8 cellular contexts compared by ENCODE assay signal in the genomic region with DNA sequence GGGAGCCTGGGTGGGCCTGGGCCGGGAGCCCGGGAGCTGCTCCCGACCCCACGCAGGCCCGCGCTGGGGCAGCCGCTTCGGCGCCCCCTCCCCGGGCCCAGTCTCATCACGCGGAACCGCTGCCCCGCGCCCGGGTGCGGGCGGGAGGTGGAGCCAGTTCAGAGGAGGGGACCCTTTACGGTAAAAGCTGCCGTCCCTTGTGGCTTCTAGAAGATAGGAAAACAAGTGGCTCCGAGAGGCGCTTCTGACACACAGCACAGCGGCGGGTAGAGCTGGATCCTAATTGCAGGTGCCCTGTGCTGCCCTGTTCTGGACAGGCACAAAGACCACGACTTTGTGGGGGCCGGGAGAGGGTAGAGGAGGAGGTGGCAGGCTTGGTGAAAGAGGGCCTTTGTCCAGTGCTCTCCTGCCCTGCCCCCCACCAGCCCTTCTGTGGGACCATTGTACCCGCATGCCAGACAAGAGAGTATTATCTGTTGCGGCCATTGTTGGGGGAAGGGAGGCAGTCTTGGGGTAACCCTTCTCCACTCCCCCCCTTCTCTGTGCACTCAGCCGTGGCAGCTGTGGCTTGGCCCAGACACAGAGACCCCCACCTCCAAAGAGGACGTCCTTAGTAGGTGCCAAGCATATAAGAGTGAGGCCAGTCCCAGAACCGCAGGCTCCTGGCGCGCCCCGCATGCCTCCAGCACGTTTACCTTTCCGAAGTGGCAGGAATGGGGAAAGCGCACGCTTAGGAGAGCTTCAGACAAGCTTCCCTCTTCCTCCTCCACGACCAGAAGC. TPM values are rescaled to one million over a fixed set of nuclear protein-coding genes. Genes with fewer than 3 reads are reported as not detected.
A peak's percentile ranks its signal among the peaks of the same experiment; 100 is the strongest.
DNase-seq lines count a peak whose midpoint lies in the region; ATAC-seq and TF ChIP-seq lines count a peak whose summit lies in the region.

No MANE protein-coding gene starts in this region.

- no peaks in the 10 kb centered on the region for H3K9me3 Mint-ChIP-seq in activated naive CD4-positive, alpha-beta T cell treated with anti-CD3 and anti-CD28 coated beads, Interleukin-2, amount 50 U/mL, for 24 hours

- intact Hi-C loops in OCI-LY7 (cut with micrococcal nuclease; ENCODE audit: unreplicated experiment) = loop anchor here (2.0 kb wide), 1 partner anchor 49 kb away; the partner anchor contains the start of gene DNAJC7

- H3K27me3 Mint-ChIP-seq in activated naive CD4-positive, alpha-beta T cell treated with anti-CD3 and anti-CD28 coated beads, Interleukin-2, amount 50 U/mL, for 24 hours = no peaks in the 10 kb centered on the region

- H2AFZ ChIP-seq in OCI-LY7 (ENCODE audit: low read length) = peak overlapping the region; percentile 86

- H3K36me3 ChIP-seq in BJ (ENCODE audit: control insufficient read depth, insufficient read depth, low read length) = peaks cover 16% of the 10 kb centered on the region
- H3K36me3 ChIP-seq in OCI-LY7 (ENCODE audit: insufficient read depth, low read length) = peaks cover 32% of the 10 kb centered on the region
- peaks cover 10% of the 10 kb centered on the region for H3K36me3 ChIP-seq in right atrium auricular region
- H3K36me3 ChIP-seq in rectal smooth muscle tissue (ENCODE audit: control insufficient read depth, insufficient read depth, low read length) = peaks cover 9% of the 10 kb centered on the region

- H3K27ac Mint-ChIP-seq in activated naive CD4-positive, alpha-beta T cell treated with anti-CD3 and anti-CD28 coated beads, Interleukin-2, amount 50 U/mL, for 24 hours = peak overlapping the region; percentile 84

- H3K9me2 ChIP-seq in OCI-LY7 (ENCODE audit: insufficient read depth, low read length) = no peaks in the 10 kb centered on the region

- peak overlapping the region; percentile 98 for H3K4me2 ChIP-seq in OCI-LY7 (ENCODE audit: low read length)

- no TSS peak for BruUV-seq in OCI-LY7 (replicated peaks; lab: Mats Ljungman, UMichigan)

- H3K4me3 ChIP-seq in BJ (ENCODE audit: low read depth, low read length) = peak overlapping the region; percentile 92
- H3K4me3 ChIP-seq in OCI-LY7 (ENCODE audit: low read depth, low read length, poor library complexity, severe bottlenecking) = peak overlapping the region; percentile 92
- peak overlapping the region; percentile 71 to 99 for H3K4me3 ChIP-seq in right atrium auricular region
- H3K4me3 ChIP-seq in rectal smooth muscle tissue (ENCODE audit: low read length) = peak overlapping the region; percentile 89

- peak overlapping the region; percentile 62 for H3K27ac ChIP-seq in OCI-LY7 (ENCODE audit: low read depth, low read length, poor library complexity, severe bottlenecking)
- H3K27ac ChIP-seq in right atrium auricular region = peak overlapping the region; percentile 83 to 91
- H3K27ac ChIP-seq in rectal smooth muscle tissue (ENCODE audit: low read depth, low read length) = peak overlapping the region; percentile 79

- no peaks in the 10 kb centered on the region for H4K20me1 ChIP-seq in OCI-LY7 (ENCODE audit: insufficient read depth, low read length)

- H3K79me2 ChIP-seq in OCI-LY7 (ENCODE audit: insufficient read depth, low read depth, low read length) = peaks cover 7% of the 10 kb centered on the region; the same call in 1 of the 2 replicates

- peak overlapping the region; percentile 57 for H3K9ac ChIP-seq in rectal smooth muscle tissue (ENCODE audit: low read length)

- ATAC-seq in GM19455 (IDR thresholded peaks at IDR 0.05; ENCODE audit: unreplicated experiment) (peak; percentile 29), HG03439 (IDR thresholded peaks at IDR 0.05; ENCODE audit: unreplicated experiment) (no peak)

- DNase-seq in BJ (ENCODE audit: low read depth) = no peak
- peak; percentile 49 for DNase-seq in OCI-LY7 (ENCODE audit: low spot score)
- DNase-seq in right atrium auricular region (ENCODE audit: low spot score) = no peak
- DNase-seq in MV-4-11 (lab: John Stamatoyannopoulos, UW) = no peak

- H3K36me3 Mint-ChIP-seq in activated naive CD4-positive, alpha-beta T cell treated with anti-CD3 and anti-CD28 coated beads, Interleukin-2, amount 50 U/mL, for 24 hours = no peaks in the 10 kb centered on the region

- H3K4me1 Mint-ChIP-seq in activated naive CD4-positive, alpha-beta T cell treated with anti-CD3 and anti-CD28 coated beads, Interleukin-2, amount 50 U/mL, for 24 hours = peaks cover 44% of the 10 kb centered on the region

- peak overlapping the region; percentile 87 for H3K4me3 Mint-ChIP-seq in activated naive CD4-positive, alpha-beta T cell treated with anti-CD3 and anti-CD28 coated beads, Interleukin-2, amount 50 U/mL, for 24 hours

- H3K27me3 ChIP-seq in BJ (ENCODE audit: control insufficient read depth, insufficient read depth, low read length) (no peaks in the 10 kb centered on the region), right atrium auricular region (no peaks in the 10 kb centered on the region), rectal smooth muscle tissue (ENCODE audit: control insufficient read depth, insufficient read depth, low read length) (no peaks in the 10 kb centered on the region)

- H3K9me3 ChIP-seq in OCI-LY7 (ENCODE audit: low read length) (no peaks in the 10 kb centered on the region), right atrium auricular region (no peaks in the 10 kb centered on the region)

- TF ChIP-seq CTCF in BJ (IDR thresholded peaks at IDR 0.05; ENCODE audit: insufficient read depth, low read depth, low read length) = no peak
- TF ChIP-seq CTCF in OCI-LY7 (conservative IDR thresholded peaks at IDR 0.05; ENCODE audit: low read length) = no peak
- no peak for TF ChIP-seq CTCF in right atrium auricular region (IDR thresholded peaks at IDR 0.05)

- CTCF ChIA-PET in BJ (lab: Yijun Ruan, JAX) (interaction anchor here (0.8 to 7.1 kb wide), 5 partner anchors 9 to 59 kb away, joined by 3 to 59 read pairs (median 3); partner anchors contain the start of genes DNAJC7 and NKIRAS2), OCI-LY7 (lab: Charles Lee; ENCODE audit: unreplicated experiment) (no interaction called here)

- POLR2A ChIA-PET in BJ (lab: Charles Lee) = no interaction called here
- POLR2A ChIA-PET in OCI-LY7 (lab: Charles Lee) = interaction anchor here (0.6 to 1.0 kb wide), 2 partner anchors 8 to 146 kb away, joined by 3 read pairs; no protein-coding TSS in a partner anchor

- peaks cover 26% of the 10 kb centered on the region for H3K4me1 ChIP-seq in OCI-LY7 (ENCODE audit: insufficient read depth, low read length, poor library complexity, severe bottlenecking)
- H3K4me1 ChIP-seq in right atrium auricular region = peaks cover 0 to 30% of the 10 kb centered on the region in 2 donors
- peaks cover 14% of the 10 kb centered on the region for H3K4me1 ChIP-seq in rectal smooth muscle tissue (ENCODE audit: control insufficient read depth, insufficient read depth, low read length)

RNA-seq across cellular contexts. Expression of gene CNP, which starts 0.7 kb away (rescaled TPM):
- polyA plus RNA-seq in BJ (2011; rRNA removed) = 53.5 and 66.2 TPM in 2 replicates
- polyA minus RNA-seq in BJ (2011; rRNA and poly(A)+ RNA removed) = 151 and 180 TPM in 2 replicates
- 33.8 and 34.1 TPM in 2 replicates for total RNA-seq in OCI-LY7 (2014; rRNA removed; shearing (Covaris generic))
- 43.9 and 50.6 TPM in 2 replicates for total RNA-seq in OCI-LY7 (2022)
- 10 to 100 TPM; 23.1 to 29.5 TPM for total RNA-seq in right atrium auricular region

RNA-seq across cellular contexts. Expression of gene ODAD4, which starts 36.9 kb away (rescaled TPM):
- polyA plus RNA-seq in BJ (2011; rRNA removed) = 0.61 and 0.92 TPM in 2 replicates
- polyA minus RNA-seq in BJ (2011; rRNA and poly(A)+ RNA removed) = 0.31 and 0.81 TPM in 2 replicates
- 1.1 and 3.2 TPM in 2 replicates for total RNA-seq in OCI-LY7 (2014; rRNA removed; shearing (Covaris generic))
- total RNA-seq in OCI-LY7 (2022) (1.3 TPM in 2 replicates), right atrium auricular region (under 1 TPM; 0.43 to 0.56 TPM)

RNA-seq across cellular contexts. Expression of gene ACLY, which starts 48.6 kb away (rescaled TPM):
- polyA plus RNA-seq in BJ (2011; rRNA removed) = 118 and 170 TPM in 2 replicates
- polyA minus RNA-seq in BJ (2011; rRNA and poly(A)+ RNA removed) = 159 and 212 TPM in 2 replicates
- total RNA-seq in OCI-LY7 (2014; rRNA removed; shearing (Covaris generic)) = 102 and 105 TPM in 2 replicates
- total RNA-seq in OCI-LY7 (2022) (203 and 222 TPM in 2 replicates), right atrium auricular region (10 to 100 TPM; 31.7 to 42.2 TPM)

RNA-seq across cellular contexts. Expression of gene DNAJC7, which starts 49.9 kb away (rescaled TPM):
- polyA plus RNA-seq in BJ (2011; rRNA removed) = 41.1 and 46.9 TPM in 2 replicates
- polyA minus RNA-seq in BJ (2011; rRNA and poly(A)+ RNA removed) = 33.7 and 36.2 TPM in 2 replicates
- total RNA-seq in OCI-LY7 (2014; rRNA removed; shearing (Covaris generic)) = 76.4 and 87.1 TPM in 2 replicates
- 118 and 124 TPM in 2 replicates for total RNA-seq in OCI-LY7 (2022)
- 10 to 100 TPM; 42.7 to 47.1 TPM for total RNA-seq in right atrium auricular region

RNA-seq across cellular contexts. Expression of gene NKIRAS2, which starts 52.6 kb away (rescaled TPM):
- polyA plus RNA-seq in BJ (2011; rRNA removed) = 55.9 and 81.4 TPM in 2 replicates
- polyA minus RNA-seq in BJ (2011; rRNA and poly(A)+ RNA removed) = 25.6 and 38.6 TPM in 2 replicates
- total RNA-seq in OCI-LY7 (2014; rRNA removed; shearing (Covaris generic)) = 34.8 and 40.2 TPM in 2 replicates
- 32.8 and 38.1 TPM in 2 replicates for total RNA-seq in OCI-LY7 (2022)
- total RNA-seq in right atrium auricular region = 10 to 100 TPM; 64.8 to 69.8 TPM
